In genomic region chr19:18847516-18848463, GRCh38 we compare ENCODE assay signal across 9 cellular contexts. TPM values are rescaled to one million over a fixed set of nuclear protein-coding genes. Genes with fewer than 3 reads are reported as not detected.
DNase-seq lines count a peak whose midpoint lies in the region; ATAC-seq and TF ChIP-seq lines count a peak whose summit lies in the region.
"Had no signal": no experiment of that assay in that cellular context is flagged by ENCODE, and none has a peak within 500 bp of the region (broad histone marks: within the 10 kb centered on the region; RNA-seq: fewer than 3 reads in every experiment).

No MANE protein-coding gene starts in this region.

- no peak overlapping the region for H3K4me3 ChIP-seq in Caco-2 (ENCODE audit: low read depth, low read length)
- no peak overlapping the region for H3K4me3 ChIP-seq in gastroesophageal sphincter
- H3K4me3 ChIP-seq in skin epidermis = no peak overlapping the region

- TF ChIP-seq EP300 in gastroesophageal sphincter (IDR thresholded peaks at IDR 0.05) = no peak

- no peak for TF ChIP-seq POLR2A in gastroesophageal sphincter (IDR thresholded peaks at IDR 0.05)

- no peak overlapping the region for H3K4me3 Mint-ChIP-seq in Caco-2 (ENCODE audit: unreplicated experiment)
- no peak overlapping the region for H3K4me3 Mint-ChIP-seq in WTC11

- H3K27ac Mint-ChIP-seq in Caco-2 (ENCODE audit: unreplicated experiment) (peak overlapping the region; percentile 61), WTC11 (peak overlapping the region; percentile 96)

- H3K27me3 ChIP-seq in Caco-2 (replicated peaks; ENCODE audit: control insufficient read depth, insufficient read depth, low read length) (no peaks in the 10 kb centered on the region), gastroesophageal sphincter (no peaks in the 10 kb centered on the region)

- TF ChIP-seq CTCF in Caco-2 (IDR thresholded peaks at IDR 0.05; ENCODE audit: insufficient read depth in 1 of 2, low read depth in 1 of 2, low read length in 1 of 2, severe bottlenecking in 1 of 2, unreplicated experiment in 1 of 2) = peak in 1 of 2 experiments; percentile 4
- 0 out of 2 replicates have a peak, but pooled peaks have one; percentile 10 for TF ChIP-seq CTCF in WTC11 (IDR thresholded peaks at IDR 0.05)
- no peak for TF ChIP-seq CTCF in gastroesophageal sphincter (IDR thresholded peaks at IDR 0.05)
- TF ChIP-seq CTCF in GM13976 (IDR thresholded peaks at IDR 0.05; ENCODE audit: borderline replicate concordance, control extremely low read depth, extremely low read depth, insufficient read depth, missing control alignments) = no peak

- H3K27ac ChIP-seq in gastroesophageal sphincter (peak overlapping the region in 3 of 4 donors; percentile 76 to 81 (median 78)), skin epidermis (peak overlapping the region in 20 of 21 experiments; percentile 12 to 90 (median 78))

- H3K36me3 Mint-ChIP-seq in Caco-2 (ENCODE audit: insufficient read depth, unreplicated experiment) (peaks cover 52% of the 10 kb centered on the region), WTC11 (peaks cover 36% of the 10 kb centered on the region)

- H3K9me3 Mint-ChIP-seq in Caco-2 (ENCODE audit: unreplicated experiment) = no peaks in the 10 kb centered on the region
- H3K9me3 Mint-ChIP-seq in WTC11 = no peaks in the 10 kb centered on the region

- H3K27me3 Mint-ChIP-seq in Caco-2 (ENCODE audit: insufficient read depth, unreplicated experiment) (no peaks in the 10 kb centered on the region), WTC11 (ENCODE audit: low read depth) (no peaks in the 10 kb centered on the region)

- POLR2A ChIA-PET in Caco-2 (lab: Charles Lee) = interaction anchor here (1.0 kb wide), 1 partner anchor 15 kb away, joined by 5 read pairs; no protein-coding TSS in a partner anchor
- POLR2A ChIA-PET in WTC11 (lab: Charles Lee) = interaction anchor here (1.0 to 1.2 kb wide), 2 partner anchors 14 to 258 kb away, joined by 3 read pairs; no protein-coding TSS in a partner anchor

- H3K9me3 ChIP-seq in Caco-2 (no peaks in the 10 kb centered on the region), gastroesophageal sphincter (no peaks in the 10 kb centered on the region)

- intact Hi-C loops in Caco-2 (cut with micrococcal nuclease; ENCODE audit: unreplicated experiment) = loop anchor here (1.0 to 5.0 kb wide), 2 partner anchors 76 to 260 kb away; partner anchors contain the start of gene REX1BD

- H3K36me3 ChIP-seq in Caco-2 (ENCODE audit: control insufficient read depth, insufficient read depth, low read length) (peaks cover 2% of the 10 kb centered on the region), gastroesophageal sphincter (peaks cover 0 to 45% of the 10 kb centered on the region in 2 donors)

- WGBS in gastroesophageal sphincter (ENCODE audit: low coverage in 1 of 2), 2 donors = 44 to 49% methylated on average over 9 to 10 of the region's 25 CpGs

- in situ Hi-C loops in GM13976 (cut with MboI; ENCODE audit: low sequenced_read_pairs, unreplicated experiment) = no loop called here

- CTCF ChIA-PET in Caco-2 (lab: Charles Lee) = interaction anchor here (0.5 to 1.5 kb wide), 14 partner anchors 13 to 295 kb away, joined by 3 to 17 read pairs (median 3); partner anchors contain the start of genes COPE, DDX49 and REX1BD
- CTCF ChIA-PET in WTC11 (lab: Charles Lee) = interaction anchor here (0.7 to 3.3 kb wide), 59 partner anchors 9 to 424 kb away, joined by 3 to 64 read pairs (median 5); partner anchors contain the start of genes COPE, DDX49, ELL and TMEM59L

- DNase-seq in Caco-2 (no peak), WTC11 (ENCODE audit: low spot score) (no peak), hippocampal formation (lab: John Stamatoyannopoulos, UW) (no peak), T1000 (lab: John Stamatoyannopoulos, UW) (no peak), anterior cingulate cortex (lab: John Stamatoyannopoulos, UW) (no peak), GM13976 (ENCODE audit: low spot score) (no peak)

- no peaks in the 10 kb centered on the region for H3K4me1 Mint-ChIP-seq in Caco-2 (ENCODE audit: low read depth, unreplicated experiment)
- no peaks in the 10 kb centered on the region; the same call in 1 of the 2 replicates for H3K4me1 Mint-ChIP-seq in WTC11

- H3K4me1 ChIP-seq in Caco-2 = no peaks in the 10 kb centered on the region
- H3K4me1 ChIP-seq in gastroesophageal sphincter = peaks cover 0 to 94% (median 45%) of the 10 kb centered on the region in 3 donors

- ATAC-seq in WTC11 (no peak), gastroesophageal sphincter (no peak)

- no TSS peak for BruUV-seq in Caco-2 (replicated peaks; lab: Mats Ljungman, UMichigan)

TF ChIP-seq in WTC11, 78 proteins besides CTCF, POLR2A, EP300 and RAD21:
- TF ChIP-seq, protein P1, sequence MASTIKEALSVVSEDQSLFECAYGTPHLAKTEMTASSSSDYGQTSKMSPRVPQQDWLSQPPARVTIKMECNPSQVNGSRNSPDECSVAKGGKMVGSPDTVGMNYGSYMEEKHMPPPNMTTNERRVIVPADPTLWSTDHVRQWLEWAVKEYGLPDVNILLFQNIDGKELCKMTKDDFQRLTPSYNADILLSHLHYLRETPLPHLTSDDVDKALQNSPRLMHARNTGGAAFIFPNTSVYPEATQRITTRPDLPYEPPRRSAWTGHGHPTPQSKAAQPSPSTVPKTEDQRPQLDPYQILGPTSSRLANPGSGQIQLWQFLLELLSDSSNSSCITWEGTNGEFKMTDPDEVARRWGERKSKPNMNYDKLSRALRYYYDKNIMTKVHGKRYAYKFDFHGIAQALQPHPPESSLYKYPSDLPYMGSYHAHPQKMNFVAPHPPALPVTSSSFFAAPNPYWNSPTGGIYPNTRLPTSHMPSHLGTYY (CRISPR knock-in tag; IDR thresholded peaks at IDR 0.05) = no peak
- TF ChIP-seq ZMAT4 (CRISPR knock-in tag; IDR thresholded peaks at IDR 0.05) = no peak
- TF ChIP-seq ZNF219 (CRISPR knock-in tag; IDR thresholded peaks at IDR 0.05; ENCODE audit: borderline replicate concordance) = no peak
- TF ChIP-seq ETV6 (CRISPR knock-in tag; IDR thresholded peaks at IDR 0.05) = no peak
- no peak for TF ChIP-seq JAZF1 (CRISPR knock-in tag; IDR thresholded peaks at IDR 0.05)
- TF ChIP-seq, protein P2, sequence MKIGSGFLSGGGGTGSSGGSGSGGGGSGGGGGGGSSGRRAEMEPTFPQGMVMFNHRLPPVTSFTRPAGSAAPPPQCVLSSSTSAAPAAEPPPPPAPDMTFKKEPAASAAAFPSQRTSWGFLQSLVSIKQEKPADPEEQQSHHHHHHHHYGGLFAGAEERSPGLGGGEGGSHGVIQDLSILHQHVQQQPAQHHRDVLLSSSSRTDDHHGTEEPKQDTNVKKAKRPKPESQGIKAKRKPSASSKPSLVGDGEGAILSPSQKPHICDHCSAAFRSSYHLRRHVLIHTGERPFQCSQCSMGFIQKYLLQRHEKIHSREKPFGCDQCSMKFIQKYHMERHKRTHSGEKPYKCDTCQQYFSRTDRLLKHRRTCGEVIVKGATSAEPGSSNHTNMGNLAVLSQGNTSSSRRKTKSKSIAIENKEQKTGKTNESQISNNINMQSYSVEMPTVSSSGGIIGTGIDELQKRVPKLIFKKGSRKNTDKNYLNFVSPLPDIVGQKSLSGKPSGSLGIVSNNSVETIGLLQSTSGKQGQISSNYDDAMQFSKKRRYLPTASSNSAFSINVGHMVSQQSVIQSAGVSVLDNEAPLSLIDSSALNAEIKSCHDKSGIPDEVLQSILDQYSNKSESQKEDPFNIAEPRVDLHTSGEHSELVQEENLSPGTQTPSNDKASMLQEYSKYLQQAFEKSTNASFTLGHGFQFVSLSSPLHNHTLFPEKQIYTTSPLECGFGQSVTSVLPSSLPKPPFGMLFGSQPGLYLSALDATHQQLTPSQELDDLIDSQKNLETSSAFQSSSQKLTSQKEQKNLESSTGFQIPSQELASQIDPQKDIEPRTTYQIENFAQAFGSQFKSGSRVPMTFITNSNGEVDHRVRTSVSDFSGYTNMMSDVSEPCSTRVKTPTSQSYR (CRISPR knock-in tag; IDR thresholded peaks at IDR 0.05) = no peak

RNA-seq across cellular contexts. Expression of gene UPF1, which starts 16.0 kb away (rescaled TPM):
- 93.8 and 96.6 TPM in 2 replicates for total RNA-seq in Caco-2 (2022)
- total RNA-seq in WTC11 (2021) = 77.3 to 82.5 TPM (median 81.9 TPM) in 3 replicates
- 10 to 100 TPM; 53.6 to 92.2 (median 59.9) TPM for total RNA-seq in gastroesophageal sphincter

RNA-seq across cellular contexts. Expression of gene CERS1, which starts 48.2 kb away (rescaled TPM):
- total RNA-seq in Caco-2 (2022) = 19.0 and 20.3 TPM in 2 replicates
- 14.7 to 24.5 TPM (median 22.6 TPM) in 3 replicates for total RNA-seq in WTC11 (2021)
- total RNA-seq in gastroesophageal sphincter = 1 to 10 TPM in 1 of 4 donors, under 1 TPM in 2, not detected in 1; 0.73 to 1.3 (median 0.81) TPM

RNA-seq across cellular contexts. Expression of gene COMP, which starts 56.7 kb away (rescaled TPM):
- total RNA-seq in Caco-2 (2022) (0.14 and 0.16 TPM in 2 replicates), WTC11 (2021) (0.13 to 0.18 TPM (median 0.16 TPM) in 3 replicates), gastroesophageal sphincter (1 to 10 TPM in 1 of 4 donors, under 1 TPM in 3; 0.40 to 4.4 (median 0.50) TPM)
- total RNA-seq: epithelial cell of proximal tubule had no signal
